8 cellular contexts compared by ENCODE assay signal in the genomic region with DNA sequence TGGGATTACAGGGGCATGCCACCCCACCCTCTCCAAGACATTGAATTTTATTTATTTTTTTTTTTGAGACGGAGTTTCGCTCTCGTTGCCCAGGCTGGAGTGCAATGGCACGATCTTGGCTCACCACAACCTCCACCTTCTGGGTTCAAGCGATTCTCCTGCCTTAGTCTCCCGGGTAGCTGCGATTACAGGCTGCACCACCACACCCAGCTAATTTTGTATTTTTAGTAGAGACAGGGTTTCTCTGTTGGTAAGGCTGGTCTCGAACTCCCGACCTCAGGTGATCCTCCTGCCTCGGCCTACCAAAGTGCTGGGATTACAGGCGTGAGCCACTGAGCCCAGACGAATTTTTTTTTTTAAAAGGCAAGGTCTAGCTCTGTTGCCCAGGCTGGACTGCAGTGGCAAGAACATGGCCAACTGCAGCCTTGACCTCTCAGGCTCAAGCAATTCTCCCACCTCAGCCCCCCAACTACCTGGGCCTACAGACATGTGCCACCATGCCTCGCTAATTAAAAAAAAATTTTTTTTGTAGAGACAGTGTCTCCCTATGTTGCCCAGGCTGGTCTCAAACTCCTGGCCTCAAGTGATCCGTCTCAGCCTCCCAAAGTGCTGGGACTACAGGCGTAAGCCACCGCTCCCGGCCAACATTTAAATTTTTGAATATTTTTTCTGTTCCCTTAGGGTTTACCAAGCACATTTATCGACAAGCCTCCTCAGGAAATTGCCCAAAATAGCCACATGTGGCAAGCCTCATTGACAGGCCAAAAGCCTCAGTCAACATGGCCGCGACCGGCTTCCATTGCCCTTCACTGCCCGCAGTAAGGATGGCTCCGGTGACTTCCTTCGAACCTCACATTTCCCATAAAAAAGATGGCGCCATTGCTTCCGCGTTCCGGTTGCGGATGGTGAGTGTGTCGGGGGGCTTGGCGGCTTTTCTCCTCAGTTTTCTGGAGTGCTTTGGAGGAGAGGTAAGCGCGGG. TPM values are rescaled to one million over a fixed set of nuclear protein-coding genes. Genes with fewer than 3 reads are reported as not detected.
DNase-seq lines count a peak whose midpoint lies in the region; ATAC-seq and TF ChIP-seq lines count a peak whose summit lies in the region.

A gene with protein sequence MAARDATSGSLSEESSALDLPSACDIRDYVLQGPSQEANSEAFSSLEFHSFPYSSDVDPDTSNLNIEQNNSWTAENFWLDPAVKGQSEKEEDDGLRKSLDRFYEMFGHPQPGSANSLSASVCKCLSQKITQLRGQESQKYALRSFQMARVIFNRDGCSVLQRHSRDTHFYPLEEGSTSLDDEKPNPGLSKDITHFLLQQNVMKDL (plus strand): TSS at position 890 of the 979 bp plus-strand sequence. CDS start 22,465 bp downstream, outside the sequence.

- H3K9me2 ChIP-seq in OCI-LY7 (ENCODE audit: insufficient read depth, low read length), result no peaks in the 10 kb centered on the region

- H3K4me1 ChIP-seq in OCI-LY7 (ENCODE audit: insufficient read depth, low read length, poor library complexity, severe bottlenecking) (peaks cover 45% of the 10 kb centered on the region), mucosa of descending colon (ENCODE audit: low read depth) (peaks cover 9% of the 10 kb centered on the region)

- H3K79me2 ChIP-seq in OCI-LY7 (ENCODE audit: insufficient read depth, low read depth, low read length), result peaks cover 41% of the 10 kb centered on the region

- H3K4me2 ChIP-seq in OCI-LY7 (ENCODE audit: low read length), result peak within 1 kb of the TSS; percentile 79

- H3K36me3 ChIP-seq in OCI-LY7 (ENCODE audit: insufficient read depth, low read length) (peaks cover 10% of the 10 kb centered on the region), mucosa of descending colon (ENCODE audit: low read depth) (no peaks in the 10 kb centered on the region)

- no peaks in the 10 kb centered on the region for H3K9me3 ChIP-seq in OCI-LY7 (ENCODE audit: low read length)
- no peaks in the 10 kb centered on the region for H3K9me3 ChIP-seq in mucosa of descending colon

- H3K27ac ChIP-seq in OCI-LY7 (ENCODE audit: low read depth, low read length, poor library complexity, severe bottlenecking) (peak within 1 kb of the TSS; percentile 43), epithelial cell of prostate (peak within 1 kb of the TSS; percentile 82)

- ATAC-seq in GM21447 (IDR thresholded peaks at IDR 0.05; ENCODE audit: unreplicated experiment) (peak; percentile 95), mucosa of descending colon (peak; percentile 93)

- peak within 1 kb of the TSS; percentile 80 for H3K4me3 Mint-ChIP-seq in Calu3 (ENCODE audit: low read depth, unreplicated experiment)

- CTCF ChIA-PET in Calu3 (lab: Charles Lee), result interaction anchor here (0.5 kb wide), 1 partner anchor 38 kb away, joined by 5 read pairs; no protein-coding TSS in a partner anchor
- CTCF ChIA-PET in OCI-LY7 (lab: Charles Lee; ENCODE audit: unreplicated experiment), result no interaction called here

- intact Hi-C loops in Calu3 (cut with micrococcal nuclease; ENCODE audit: unreplicated experiment), result no loop called here
- intact Hi-C loops in OCI-LY7 (cut with micrococcal nuclease; ENCODE audit: unreplicated experiment), result loop anchor here (5.0 kb wide), 1 partner anchor 102 kb away; no protein-coding TSS in a partner anchor
- intact Hi-C loops in mucosa of descending colon (cut with DNase I, micrococcal nuclease), result no loop called here

- POLR2A ChIA-PET in OCI-LY7 (lab: Charles Lee), result interaction anchor here (0.6 to 2.2 kb wide), 9 partner anchors 10 to 214 kb away, joined by 3 to 11 read pairs (median 3); no protein-coding TSS in a partner anchor

- H3K27ac Mint-ChIP-seq in Calu3 (ENCODE audit: unreplicated experiment), result peak within 1 kb of the TSS; percentile 97

- BruUV-seq in Calu3 (replicated peaks; lab: Mats Ljungman, UMichigan) (no TSS peak), OCI-LY7 (replicated peaks; lab: Mats Ljungman, UMichigan) (no TSS peak)

- peaks cover 11% of the 10 kb centered on the region for H3K36me3 Mint-ChIP-seq in Calu3 (ENCODE audit: insufficient read depth, unreplicated experiment)

- H2AFZ ChIP-seq in OCI-LY7 (ENCODE audit: low read length), result peak within 1 kb of the TSS; percentile 75; the same call in 1 of the 2 replicates

- H3K9me3 Mint-ChIP-seq in Calu3 (ENCODE audit: low read depth, unreplicated experiment), result no peaks in the 10 kb centered on the region

- no peaks in the 10 kb centered on the region for H3K27me3 Mint-ChIP-seq in Calu3 (ENCODE audit: unreplicated experiment)

- no peak for TF ChIP-seq CTCF in Calu3 (IDR thresholded peaks at IDR 0.05; ENCODE audit: unreplicated experiment)
- no peak for TF ChIP-seq CTCF in OCI-LY7 (conservative IDR thresholded peaks at IDR 0.05; ENCODE audit: low read length)
- no peak for TF ChIP-seq CTCF in mucosa of descending colon (IDR thresholded peaks at IDR 0.05)

- peak; percentile 62 for DNase-seq in Calu3
- DNase-seq in HuH-7 (ENCODE audit: low spot score), result peak; percentile 79
- peak; percentile 94 for DNase-seq in OCI-LY7 (ENCODE audit: low spot score)
- DNase-seq in activated T-cell treated with anti-CD3 and anti-CD28 coated beads for 1 hour (ENCODE audit: low read depth), result peak; percentile 68
- peak; percentile 33 for DNase-seq in epithelial cell of prostate (ENCODE audit: low read depth, low spot score)
- peak; percentile 84 to 88 (median 87) for DNase-seq in mucosa of descending colon
- peak; percentile 52 to 65 for DNase-seq in stimulated activated CD8-positive, alpha-beta memory T cell treated with anti-CD3 and anti-CD28 coated beads, Interleukin-4, amount 100 ng/mL, for 1 hour (ENCODE audit: low read depth in 2 of 2, low spot score in 1 of 2)

- H4K20me1 ChIP-seq in OCI-LY7 (ENCODE audit: insufficient read depth, low read length), result no peaks in the 10 kb centered on the region

- peak within 1 kb of the TSS; percentile 83 for H3K4me3 ChIP-seq in OCI-LY7 (ENCODE audit: low read depth, low read length, poor library complexity, severe bottlenecking)
- H3K4me3 ChIP-seq in mucosa of descending colon, result peak within 1 kb of the TSS; percentile 23

- H3K4me1 Mint-ChIP-seq in Calu3 (ENCODE audit: low read depth, unreplicated experiment), result peaks cover 13% of the 10 kb centered on the region

RNA-seq across cellular contexts. Expression of the gene that starts here (rescaled TPM):
- 1.3 and 1.9 TPM in 2 replicates for total RNA-seq in Calu3 (2022)
- total RNA-seq in OCI-LY7 (2014; rRNA removed; shearing (Covaris generic)), result 19.4 and 29.6 TPM in 2 replicates
- total RNA-seq in OCI-LY7 (2022), result 31.2 and 31.5 TPM in 2 replicates
- total RNA-seq in mucosa of descending colon, result 1 to 10 TPM; 7.5 to 8.3 (median 8.0) TPM

Comparison
In these comparisons a context has a peak if more than half of its experiments do, and no peak if none do; other contexts are left out.
1. Peak in every context shown above with its lines: DNase-seq, ATAC-seq, H3K4me3 ChIP-seq and H3K27ac ChIP-seq.
2. DNase-seq: peak in every context shown above with its lines; median percentile 94 in OCI-LY7; 87 in mucosa of descending colon; 79 in HuH-7; 68 in activated T-cell treated with anti-CD3 and anti-CD28 coated beads for 1 hour; 62 in Calu3; 58 in stimulated activated CD8-positive, alpha-beta memory T cell treated with anti-CD3 and anti-CD28 coated beads, Interleukin-4, amount 100 ng/mL, for 1 hour; 33 in epithelial cell of prostate.